In the genomic region with DNA sequence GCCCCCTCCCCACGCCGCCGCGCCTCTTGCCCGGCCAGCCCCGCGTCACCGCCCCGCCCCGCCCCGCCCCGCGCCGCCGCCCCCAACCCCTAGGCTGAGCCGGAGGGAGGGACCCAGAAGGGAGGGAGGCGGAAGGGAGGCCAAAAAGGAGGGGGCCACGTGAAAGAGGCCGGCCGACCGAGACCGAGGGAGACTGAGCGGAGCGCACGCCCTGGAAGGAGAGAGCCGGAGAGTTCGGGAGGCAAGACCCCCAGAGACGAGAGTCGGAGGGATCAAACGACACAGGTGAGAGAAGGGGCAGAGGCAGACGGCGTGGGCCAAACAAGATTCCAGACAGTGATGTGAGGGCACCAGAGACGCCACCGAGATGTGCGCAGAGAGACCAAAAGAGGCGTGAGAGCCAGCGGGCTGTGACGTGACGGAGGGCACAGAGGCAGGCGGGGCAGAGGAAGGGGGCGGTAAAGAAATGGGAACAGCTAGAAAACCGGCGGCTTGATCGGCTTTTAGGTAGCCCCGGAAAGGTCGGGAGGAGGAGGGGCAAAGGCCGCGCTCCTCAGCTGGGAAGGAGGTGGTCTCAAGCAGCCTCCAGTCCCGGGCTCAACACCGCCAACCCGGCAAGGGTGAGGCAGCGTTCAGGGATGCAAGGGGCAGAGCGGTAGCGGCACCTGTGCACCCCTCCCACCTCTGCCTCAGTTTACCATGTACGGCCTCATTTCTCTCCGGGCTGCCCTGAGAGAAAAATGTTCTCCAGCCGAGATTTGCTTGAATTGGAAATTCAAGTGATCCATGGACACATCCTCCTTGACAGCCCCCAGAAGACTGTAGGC, we compare ENCODE assay signal across 1 cellular context.
TF ChIP-seq lines count a peak whose summit lies in the region.

No MANE protein-coding gene starts in this region.

TF ChIP-seq in SK-N-SH, 30 proteins besides CTCF, POLR2A, EP300 and RAD21 (continued from another document):
- TF ChIP-seq USF1 (IDR thresholded peaks at IDR 0.05; ENCODE audit: borderline replicate concordance, low read depth) = no peak
- TF ChIP-seq USF2 (IDR thresholded peaks at IDR 0.05; ENCODE audit: borderline replicate concordance, low read depth, low read length) = no peak
- no peak for TF ChIP-seq TEAD4 (IDR thresholded peaks at IDR 0.05; ENCODE audit: borderline replicate concordance, insufficient read depth)
TF ChIP-seq in SK-N-SH: peak in this region for 0.
